ENCODE assay signal across 8 cellular contexts in the genomic region with DNA sequence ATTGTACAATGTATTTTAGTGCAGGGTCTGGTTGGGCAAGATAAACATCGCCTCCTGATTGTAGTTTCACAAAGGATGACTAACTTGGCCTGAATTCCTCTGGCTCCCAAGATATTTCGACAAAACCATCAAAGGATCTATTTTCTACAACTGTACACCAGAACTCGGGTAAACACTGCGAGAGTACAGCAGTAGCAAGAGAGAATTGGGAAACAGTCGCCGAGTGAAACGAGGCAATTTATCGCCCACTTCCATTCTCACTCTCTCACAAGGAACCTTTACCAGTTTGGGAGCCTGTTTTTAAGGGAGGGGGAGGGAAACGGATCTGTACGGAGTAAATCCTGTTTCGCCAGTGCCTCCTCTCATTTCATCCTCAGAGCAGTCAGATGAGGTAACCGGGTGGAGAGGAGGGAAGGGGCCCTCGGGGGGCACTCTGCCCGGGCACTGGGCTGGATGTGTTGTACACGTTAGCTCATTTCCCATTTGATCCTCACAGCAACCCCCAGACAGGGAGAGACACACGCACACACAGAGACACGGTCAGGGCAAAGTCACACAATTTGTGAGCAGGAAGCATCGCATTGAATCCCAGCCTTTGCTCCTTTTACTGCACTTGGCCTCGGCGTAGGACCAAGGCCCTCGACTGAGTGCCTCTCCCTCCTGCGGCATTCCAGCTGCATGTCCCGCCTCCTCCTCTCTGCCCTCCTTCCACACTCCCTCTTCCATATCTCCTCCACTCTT.
DNase-seq lines count a peak whose midpoint lies in the region; ATAC-seq, FAIRE-seq and TF ChIP-seq lines count a peak whose summit lies in the region.

No MANE protein-coding gene starts in this region.

- CTCF ChIA-PET in AG04449 (lab: Yijun Ruan, JAX) = interaction anchor here (1.2 kb wide), 1 partner anchor 24 kb away, joined by 3 read pairs; no protein-coding TSS in a partner anchor

- peaks cover 11% of the 10 kb centered on the region for H3K27me3 Mint-ChIP-seq in chondrocyte (ENCODE audit: low read depth)

- no peaks in the 10 kb centered on the region for H3K36me3 Mint-ChIP-seq in chondrocyte (ENCODE audit: low read depth)

- H3K9me3 Mint-ChIP-seq in chondrocyte (ENCODE audit: low read depth) = no peaks in the 10 kb centered on the region

- POLR2A ChIA-PET in AG04449 (lab: Yijun Ruan, JAX) = interaction anchor here (0.6 kb wide), 1 partner anchor 16 kb away, joined by 3 read pairs; no protein-coding TSS in a partner anchor

- peak overlapping the region; percentile 38 for H3K4me3 ChIP-seq in AG04449 (ENCODE audit: low read depth, low read length)
- peak overlapping the region; percentile 24 for H3K4me3 ChIP-seq in lower lobe of right lung

- H3K36me3 ChIP-seq in lower lobe of right lung = no peaks in the 10 kb centered on the region

- no peaks in the 10 kb centered on the region for H3K9me3 ChIP-seq in lower lobe of right lung

- H3K27ac Mint-ChIP-seq in chondrocyte (ENCODE audit: unreplicated experiment) = peak overlapping the region; percentile 77

- H3K4me1 Mint-ChIP-seq in chondrocyte (ENCODE audit: low read depth) = peaks cover 40% of the 10 kb centered on the region

- peaks cover 15% of the 10 kb centered on the region for H3K4me1 ChIP-seq in lower lobe of right lung

- H3K27me3 ChIP-seq in lower lobe of right lung (ENCODE audit: low read depth) = no peaks in the 10 kb centered on the region

- H3K27ac ChIP-seq in lower lobe of right lung = peak overlapping the region; percentile 63

- ATAC-seq in lower lobe of right lung (peak; percentile 61 to 66), GM19328 (IDR thresholded peaks at IDR 0.05; ENCODE audit: unreplicated experiment) (no peak)

- TF ChIP-seq CTCF in AG04449 (IDR thresholded peaks at IDR 0.05; ENCODE audit: insufficient read depth, low read length, missing control alignments) (no peak), chondrocyte (IDR thresholded peaks at IDR 0.05) (no peak), lower lobe of right lung (IDR thresholded peaks at IDR 0.05) (no peak)

- peak overlapping the region; percentile 11 for H3K4me3 Mint-ChIP-seq in chondrocyte (ENCODE audit: unreplicated experiment)

- intact Hi-C loops in lower lobe of right lung (cut with DNase I) = no loop called here

- peak; percentile 76 for DNase-seq in AG04449 (ENCODE audit: low read depth, low spot score)
- DNase-seq in MV-4-11 (lab: John Stamatoyannopoulos, UW) = peak; percentile 92
- DNase-seq in chondrocyte (ENCODE audit: low spot score) = no peak
- DNase-seq in lower lobe of right lung = no peak
- peak; percentile 73 for DNase-seq in urothelium cell line (ENCODE audit: low spot score)
- no peak for DNase-seq in DMS 273 treated with DMSO at 0.1 percent for 48 hours (lab: John Stamatoyannopoulos, UW)
- DNase-seq in DMS79 (lab: John Stamatoyannopoulos, UW) = no peak

- FAIRE-seq in urothelium cell line (lab: Jason Lieb, UNC) = peak; percentile 96

Comparison
In these comparisons a context has a peak if more than half of its experiments do, and no peak if none do; other contexts are left out.
1. DNase-seq: peak in AG04449 (single experiment), MV-4-11 (single experiment) and urothelium cell line (single experiment); none in chondrocyte (single experiment), lower lobe of right lung (single experiment), DMS 273 treated with DMSO at 0.1 percent for 48 hours (single experiment) and DMS79 (single experiment).